ENCODE assay signal across 9 cellular contexts in the genomic region with DNA sequence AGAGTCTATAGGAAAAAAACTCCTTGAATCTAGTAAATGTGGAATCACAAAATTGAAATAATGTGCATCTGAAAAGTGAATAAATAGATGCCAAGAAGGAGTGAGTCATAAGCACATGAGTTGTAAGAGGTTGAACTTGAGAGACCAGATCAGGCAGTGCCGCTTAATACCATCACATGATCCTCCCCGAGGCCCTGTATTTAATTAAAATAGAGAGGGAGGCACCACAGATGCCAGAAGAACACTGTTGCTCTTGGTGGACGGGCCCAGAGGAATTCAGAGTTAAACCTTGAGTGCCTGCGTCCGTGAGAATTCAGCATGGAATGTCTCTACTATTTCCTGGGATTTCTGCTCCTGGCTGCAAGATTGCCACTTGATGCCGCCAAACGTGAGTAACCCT. TPM values are rescaled to one million over a fixed set of nuclear protein-coding genes. Genes with fewer than 3 reads are reported as not detected.
DNase-seq lines count a peak whose midpoint lies in the region; ATAC-seq and TF ChIP-seq lines count a peak whose summit lies in the region.
"Had no signal": no experiment of that assay in that cellular context is flagged by ENCODE, and none has a peak within 500 bp of the region (broad histone marks: within the 10 kb centered on the region; RNA-seq: fewer than 3 reads in every experiment).

A gene (plus strand): TSS at position 236 of the 400 bp plus-strand sequence. CDS start 83 bp downstream, at position 319.

- POLR2A ChIA-PET in naive thymus-derived CD8-positive, alpha-beta T cell (lab: Charles Lee) = no interaction called here

- no peak within 1 kb of the TSS for H3K4me3 ChIP-seq in LNCaP clone FGC (ENCODE audit: low read depth, low read length)
- no peak within 1 kb of the TSS for H3K4me3 ChIP-seq in mucosa of stomach (ENCODE audit: low read length)

- H3K9me3 Mint-ChIP-seq in naive thymus-derived CD8-positive, alpha-beta T cell = peaks cover under 1 to 7% (median 4%) of the 10 kb centered on the region in 9 donors
- H3K9me3 Mint-ChIP-seq in stimulated activated naive CD8-positive, alpha-beta T cell treated with anti-CD3 and anti-CD28 coated beads, Interleukin-15, amount 100 ng/mL, for 72 hours = peaks cover 5 to 6% of the 10 kb centered on the region in 2 donors

- no peak for ATAC-seq in GM18861 (IDR thresholded peaks at IDR 0.05; ENCODE audit: unreplicated experiment)
- no peak for ATAC-seq in naive thymus-derived CD8-positive, alpha-beta T cell
- no peak for ATAC-seq in stimulated activated naive CD8-positive, alpha-beta T cell treated with anti-CD3 and anti-CD28 coated beads, Interleukin-15, amount 100 ng/mL, for 72 hours

- H3K27ac ChIP-seq in epithelial cell of prostate = no peak within 1 kb of the TSS

- DNase-seq in A172 (ENCODE audit: low spot score) = peak; percentile 93
- peak; percentile 27 for DNase-seq in LNCaP clone FGC (ENCODE audit: low read depth)
- peak; percentile 46 for DNase-seq in epithelial cell of prostate (ENCODE audit: low read depth, low spot score)
- DNase-seq in hypothalamus (lab: John Stamatoyannopoulos, UW) = no peak
- DNase-seq in naive thymus-derived CD8-positive, alpha-beta T cell = no peak
- DNase-seq in stimulated activated naive CD8-positive, alpha-beta T cell treated with anti-CD3 and anti-CD28 coated beads, Interleukin-15, amount 100 ng/mL, for 72 hours = no peak

- no peaks in the 10 kb centered on the region for H3K9me3 ChIP-seq in mucosa of stomach (ENCODE audit: control insufficient read depth, low read length)

- peaks cover 0 to 17% (median 7%) of the 10 kb centered on the region in 3 donors for H3K36me3 Mint-ChIP-seq in naive thymus-derived CD8-positive, alpha-beta T cell

- peak within 1 kb of the TSS; percentile 28 for H3K9ac ChIP-seq in mucosa of stomach (ENCODE audit: low read length)

- H3K4me1 Mint-ChIP-seq in naive thymus-derived CD8-positive, alpha-beta T cell = peaks cover 0 to 5% (median 3%) of the 10 kb centered on the region in 4 donors
- peaks cover 7% of the 10 kb centered on the region for H3K4me1 Mint-ChIP-seq in stimulated activated naive CD8-positive, alpha-beta T cell treated with anti-CD3 and anti-CD28 coated beads, Interleukin-15, amount 100 ng/mL, for 72 hours
- H3K4me1 Mint-ChIP-seq: central memory CD8-positive, alpha-beta T cell had no signal

- H3K27ac Mint-ChIP-seq in naive thymus-derived CD8-positive, alpha-beta T cell = no peak within 1 kb of the TSS
- H3K27ac Mint-ChIP-seq in stimulated activated naive CD8-positive, alpha-beta T cell treated with anti-CD3 and anti-CD28 coated beads, Interleukin-15, amount 100 ng/mL, for 72 hours = no peak within 1 kb of the TSS

- no peak for TF ChIP-seq CTCF in LNCaP clone FGC (IDR thresholded peaks at IDR 0.05; ENCODE audit: control insufficient read depth, extremely low read depth, insufficient read depth)

- H3K27me3 ChIP-seq in mucosa of stomach (ENCODE audit: control insufficient read depth, insufficient read depth, low read length) = peaks cover 31% of the 10 kb centered on the region

- H3K27me3 Mint-ChIP-seq in naive thymus-derived CD8-positive, alpha-beta T cell = peaks cover 32 to 82% (median 58%) of the 10 kb centered on the region in 5 donors
- H3K27me3 Mint-ChIP-seq in stimulated activated naive CD8-positive, alpha-beta T cell treated with anti-CD3 and anti-CD28 coated beads, Interleukin-15, amount 100 ng/mL, for 72 hours = peaks cover 85% of the 10 kb centered on the region

- H3K4me3 Mint-ChIP-seq in naive thymus-derived CD8-positive, alpha-beta T cell = peak within 1 kb of the TSS in 2 of 10 donors; percentile 34 to 36
- peak within 1 kb of the TSS in 1 of 2 donors; percentile 64 for H3K4me3 Mint-ChIP-seq in stimulated activated naive CD8-positive, alpha-beta T cell treated with anti-CD3 and anti-CD28 coated beads, Interleukin-15, amount 100 ng/mL, for 72 hours
- H3K4me3 Mint-ChIP-seq: central memory CD8-positive, alpha-beta T cell had no signal

- no peaks in the 10 kb centered on the region for H3K4me1 ChIP-seq in mucosa of stomach (ENCODE audit: control insufficient read depth, insufficient read depth, low read length)

- H3K36me3 ChIP-seq in mucosa of stomach (ENCODE audit: control insufficient read depth, insufficient read depth, low read length) = no peaks in the 10 kb centered on the region

RNA-seq across cellular contexts. Expression of the gene that starts here (rescaled TPM):
- 333 and 346 TPM in 2 replicates for total RNA-seq in A172 (2014; rRNA removed; shearing (Covaris generic))
- 1 to 10 TPM; 5.9 to 6.3 TPM for total RNA-seq in naive thymus-derived CD8-positive, alpha-beta T cell
- polyA plus RNA-seq in naive thymus-derived CD8-positive, alpha-beta T cell = not detected

Comparison
In these comparisons a context has a peak if more than half of its experiments do, and no peak if none do; other contexts are left out.
1. RNA of the gene that starts here (total RNA-seq): 333 to 346 TPM in A172; 5.9 to 6.3 TPM in naive thymus-derived CD8-positive, alpha-beta T cell; every median in the first group is over 10 times any median in the second.
2. DNase-seq: peak in A172 (single experiment), LNCaP clone FGC (single experiment) and epithelial cell of prostate (single experiment); none in hypothalamus (0 of 51), naive thymus-derived CD8-positive, alpha-beta T cell (0 of 10) and stimulated activated naive CD8-positive, alpha-beta T cell treated with anti-CD3 and anti-CD28 coated beads, Interleukin-15, amount 100 ng/mL, for 72 hours (0 of 2).